ENCODE assay signal across 22 cellular contexts in the genomic region with DNA sequence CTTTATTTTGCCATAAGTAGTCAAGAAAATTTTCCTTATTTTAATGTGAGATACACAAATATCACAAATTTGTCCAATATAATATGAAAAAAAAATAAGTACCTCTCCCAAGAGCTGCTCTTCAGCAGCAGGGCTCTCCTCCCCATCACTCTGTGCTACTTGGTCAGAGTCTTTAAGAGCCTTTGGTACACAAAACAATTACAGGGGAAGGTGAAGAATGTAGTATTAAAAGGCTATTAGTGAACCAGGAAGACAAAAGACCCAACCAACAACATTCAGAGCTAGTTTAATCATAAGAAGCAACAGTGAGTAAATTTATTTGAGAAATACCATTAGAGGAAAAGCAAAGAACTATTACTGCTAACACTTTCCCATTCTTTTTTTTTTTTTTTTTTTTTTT. TPM values are rescaled to one million over a fixed set of nuclear protein-coding genes. Genes with fewer than 3 reads are reported as not detected.
A peak's percentile ranks its signal among the peaks of the same experiment; 100 is the strongest.
DNase-seq lines count a peak whose midpoint lies in the region; ATAC-seq and TF ChIP-seq lines count a peak whose summit lies in the region.
"Had no signal": no experiment of that assay in that cellular context is flagged by ENCODE, and none has a peak within 500 bp of the region (broad histone marks: within the 10 kb centered on the region; RNA-seq: fewer than 3 reads in every experiment).

No MANE protein-coding gene starts in this region.

- H3K9me3 ChIP-seq in CD4-positive, alpha-beta memory T cell (ENCODE audit: control insufficient read depth in 1 of 2, low read length in 2 of 2) = no peaks in the 10 kb centered on the region
- H3K9me3 ChIP-seq: MG63 had no signal

- H3K27ac ChIP-seq in CD4-positive, alpha-beta memory T cell (ENCODE audit: low read depth, low read length) = no peak overlapping the region
- H3K27ac ChIP-seq: RWPE1 had no signal

- H3K4me1 Mint-ChIP-seq in activated T-cell treated with anti-CD3 and anti-CD28 coated beads, Interleukin-2, amount 50 U/mL, for 72 hours (ENCODE audit: low read depth) = peaks cover 27% of the 10 kb centered on the region
- peaks cover 22% of the 10 kb centered on the region for H3K4me1 Mint-ChIP-seq in central memory CD8-positive, alpha-beta T cell
- no peaks in the 10 kb centered on the region for H3K4me1 Mint-ChIP-seq in mesothelial cell of epicardium
- H3K4me1 Mint-ChIP-seq in CD4-positive, alpha-beta memory T cell = peaks cover 13 to 24% (median 17%) of the 10 kb centered on the region in 4 donors
- H3K4me1 Mint-ChIP-seq: GM23338, H9 had no signal

- intact Hi-C loops in CD4-positive, alpha-beta memory T cell (cut with micrococcal nuclease) = no loop called here

- H3K9me3 Mint-ChIP-seq in activated T-cell treated with anti-CD3 and anti-CD28 coated beads, Interleukin-2, amount 50 U/mL, for 72 hours = no peaks in the 10 kb centered on the region
- H3K9me3 Mint-ChIP-seq in central memory CD8-positive, alpha-beta T cell = no peaks in the 10 kb centered on the region
- no peaks in the 10 kb centered on the region for H3K9me3 Mint-ChIP-seq in mesothelial cell of epicardium
- no peaks in the 10 kb centered on the region for H3K9me3 Mint-ChIP-seq in CD4-positive, alpha-beta memory T cell
- H3K9me3 Mint-ChIP-seq: GM23338, H9 had no signal

- peaks cover 9 to 26% of the 10 kb centered on the region in 2 donors for H3K36me3 Mint-ChIP-seq in activated T-cell treated with anti-CD3 and anti-CD28 coated beads, Interleukin-2, amount 50 U/mL, for 72 hours (ENCODE audit: insufficient read depth in 2 of 2)
- H3K36me3 Mint-ChIP-seq in central memory CD8-positive, alpha-beta T cell (ENCODE audit: insufficient read depth) = peaks cover 54% of the 10 kb centered on the region
- peaks cover 33% of the 10 kb centered on the region for H3K36me3 Mint-ChIP-seq in mesothelial cell of epicardium
- H3K36me3 Mint-ChIP-seq in CD4-positive, alpha-beta memory T cell = peaks cover 47 to 48% of the 10 kb centered on the region in 2 donors

- TF ChIP-seq CTCF in mesothelial cell of epicardium (IDR thresholded peaks at IDR 0.05; ENCODE audit: unreplicated experiment) = no peak

- H3K4me3 ChIP-seq in CD4-positive, alpha-beta memory T cell (ENCODE audit: low read length in 2 of 2) = no peak overlapping the region
- H3K4me3 ChIP-seq: GM12878, GM23338, MG63 had no signal

- peak overlapping the region; percentile 68 for H3K27ac Mint-ChIP-seq in activated T-cell treated with anti-CD3 and anti-CD28 coated beads, Interleukin-2, amount 50 U/mL, for 72 hours
- peak overlapping the region; percentile 68 for H3K27ac Mint-ChIP-seq in central memory CD8-positive, alpha-beta T cell (ENCODE audit: low read depth)
- peak overlapping the region; percentile 17 for H3K27ac Mint-ChIP-seq in mesothelial cell of epicardium
- H3K27ac Mint-ChIP-seq in CD4-positive, alpha-beta memory T cell = peak overlapping the region in 3 of 7 donors; percentile 5 to 39 (median 14)
- H3K27ac Mint-ChIP-seq: GM23338, H9 had no signal

- no peaks in the 10 kb centered on the region for H3K27me3 ChIP-seq in CD4-positive, alpha-beta memory T cell (ENCODE audit: insufficient read depth, low read length)
- H3K27me3 ChIP-seq: MG63 had no signal

- POLR2A ChIA-PET in CD4-positive, alpha-beta memory T cell (lab: Charles Lee; ENCODE audit: partially characterized antibody) = interaction anchor here (0.7 kb wide), 1 partner anchor 1300 kb away, joined by 5 read pairs; no protein-coding TSS in a partner anchor

- no peak overlapping the region for H3K4me3 Mint-ChIP-seq in activated T-cell treated with anti-CD3 and anti-CD28 coated beads, Interleukin-2, amount 50 U/mL, for 72 hours
- H3K4me3 Mint-ChIP-seq in central memory CD8-positive, alpha-beta T cell = no peak overlapping the region
- H3K4me3 Mint-ChIP-seq in mesothelial cell of epicardium = no peak overlapping the region
- no peak overlapping the region for H3K4me3 Mint-ChIP-seq in CD4-positive, alpha-beta memory T cell
- H3K4me3 Mint-ChIP-seq: GM23338, H9 had no signal

- peaks cover 24% of the 10 kb centered on the region for H3K36me3 ChIP-seq in CD4-positive, alpha-beta memory T cell (ENCODE audit: insufficient read depth, low read length)

- CTCF ChIA-PET in CD4-positive, alpha-beta memory T cell (lab: Charles Lee; ENCODE audit: partially characterized antibody) = interaction anchor here (1.1 kb wide), 1 partner anchor 9 kb away, joined by 4 read pairs; no protein-coding TSS in a partner anchor

- DNase-seq in activated T-cell treated with anti-CD3 and anti-CD28 coated beads, Interleukin-2, amount 50 U/mL, for 72 hours = no peak
- no peak for DNase-seq in activated T-cell treated with anti-CD3 and anti-CD28 coated beads for 4 hours
- no peak for DNase-seq in central memory CD8-positive, alpha-beta T cell (ENCODE audit: low spot score in 2 of 2)
- DNase-seq in mesothelial cell of epicardium (ENCODE audit: low spot score in 2 of 2, unreplicated experiment in 2 of 2) = no peak
- DNase-seq in CD4-positive, alpha-beta memory T cell = no peak
- DNase-seq in NCI-H748 (lab: John Stamatoyannopoulos, UW; ENCODE audit: unreplicated experiment) = no peak
- no peak for DNase-seq in RKO (ENCODE audit: low spot score)
- DNase-seq: 8988T, DMS 273 treated with DMSO at 0.1 percent for 48 hours, DMS79, EL, GDM1, H9, KG1, MG63, NCI-H2029, NCI-H446 treated with DMSO at 0.1 percent for 48 hours, NCI-H526, SHP77 had no signal

- peaks cover 23% of the 10 kb centered on the region for H3K4me1 ChIP-seq in CD4-positive, alpha-beta memory T cell (ENCODE audit: insufficient read depth, low read length)

- H3K27me3 Mint-ChIP-seq in activated T-cell treated with anti-CD3 and anti-CD28 coated beads, Interleukin-2, amount 50 U/mL, for 72 hours (ENCODE audit: low read depth) = no peaks in the 10 kb centered on the region
- no peaks in the 10 kb centered on the region for H3K27me3 Mint-ChIP-seq in central memory CD8-positive, alpha-beta T cell
- no peaks in the 10 kb centered on the region for H3K27me3 Mint-ChIP-seq in mesothelial cell of epicardium (ENCODE audit: low read depth)
- H3K27me3 Mint-ChIP-seq in CD4-positive, alpha-beta memory T cell = no peaks in the 10 kb centered on the region

- ATAC-seq in activated T-cell treated with anti-CD3 and anti-CD28 coated beads, Interleukin-2, amount 50 U/mL, for 72 hours (replicated peaks in 1 of 2) = no peak
- ATAC-seq in central memory CD8-positive, alpha-beta T cell (replicated peaks; ENCODE audit: extremely low read depth, poor library complexity, severe bottlenecking) = no peak
- ATAC-seq: GM12878, GM23338 had no signal

RNA-seq across cellular contexts. Expression of a gene that starts 29.4 kb away (rescaled TPM):
- total RNA-seq in activated T-cell treated with anti-CD3 and anti-CD28 coated beads, Interleukin-2, amount 50 U/mL, for 72 hours = 100 to 1,000 TPM; 103 to 106 TPM
- 284 to 308 TPM (median 303 TPM) in 3 replicates for total RNA-seq in mesothelial cell of epicardium
- 100 to 1,000 TPM; 157 to 167 TPM for total RNA-seq in CD4-positive, alpha-beta memory T cell
- polyA plus RNA-seq in CD4-positive, alpha-beta memory T cell = 100 to 1,000 TPM; 138 to 175 TPM

RNA-seq across cellular contexts. Expression of a gene that starts 39.0 kb away (rescaled TPM):
- 1 to 10 TPM; 4.4 to 4.6 TPM for total RNA-seq in activated T-cell treated with anti-CD3 and anti-CD28 coated beads, Interleukin-2, amount 50 U/mL, for 72 hours
- total RNA-seq in mesothelial cell of epicardium = 7.6 to 8.8 TPM (median 8.3 TPM) in 3 replicates
- 1 to 10 TPM; 2.7 to 3.7 TPM for total RNA-seq in CD4-positive, alpha-beta memory T cell
- polyA plus RNA-seq in CD4-positive, alpha-beta memory T cell = 1 to 10 TPM in 1 of 2 donors, under 1 TPM in 1; 0.77 to 2.4 TPM
